28 cellular contexts compared by ENCODE assay signal in the genomic region with DNA sequence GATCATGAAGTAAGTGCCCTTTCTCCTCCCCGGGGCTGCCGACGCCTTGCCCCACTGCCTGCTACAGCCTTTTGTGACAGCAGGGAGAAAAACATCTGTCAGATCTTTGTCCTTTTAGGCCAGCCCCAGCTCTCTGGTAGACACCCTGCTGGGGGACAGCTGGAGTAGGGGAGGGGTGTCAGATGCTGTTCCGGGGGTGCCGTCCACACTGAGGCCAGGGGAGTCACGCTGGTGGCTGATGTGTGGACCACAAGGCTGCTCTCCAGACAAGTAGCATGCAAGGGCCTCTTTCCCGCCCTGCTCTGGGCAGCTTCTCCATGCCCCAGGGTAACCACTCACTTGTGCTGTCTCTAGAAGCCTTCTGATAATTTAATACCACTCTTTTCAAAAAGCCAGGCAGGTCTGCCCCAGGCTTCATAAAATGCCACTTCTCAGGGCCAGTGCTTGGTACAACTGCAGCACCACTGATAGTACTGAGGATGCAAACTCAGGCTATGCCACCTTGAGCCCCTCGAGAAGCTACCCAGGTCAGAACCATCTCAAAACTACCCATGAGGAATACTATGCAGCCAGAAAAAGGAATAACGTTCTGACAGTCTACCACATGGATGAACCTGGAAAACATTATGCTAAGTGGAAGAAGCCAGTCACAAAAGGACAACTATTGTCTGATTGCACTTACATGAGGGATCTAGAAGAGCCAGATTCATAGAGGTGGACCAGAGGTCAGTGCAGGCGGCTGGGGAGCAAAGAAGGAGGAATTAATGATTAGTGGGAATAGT.
A peak's percentile ranks its signal among the peaks of the same experiment; 100 is the strongest.
DNase-seq lines count a peak whose midpoint lies in the region; ATAC-seq, FAIRE-seq and TF ChIP-seq lines count a peak whose summit lies in the region.
"Had no signal": no experiment of that assay in that cellular context is flagged by ENCODE, and none has a peak within 500 bp of the region (broad histone marks: within the 10 kb centered on the region; RNA-seq: fewer than 3 reads in every experiment).

No MANE protein-coding gene starts in this region.

- no peaks in the 10 kb centered on the region for H3K4me1 ChIP-seq in K562 (replicated peaks in 1 of 2; ENCODE audit: control insufficient read depth in 2 of 2, insufficient read depth in 2 of 2, low read length in 2 of 2)
- H3K4me1 ChIP-seq in neuronal stem cell (ENCODE audit: control insufficient read depth in 2 of 2, insufficient read depth in 1 of 2, low read depth in 1 of 2, low read length in 2 of 2) = peaks cover 10 to 27% of the 10 kb centered on the region in 2 donors
- H3K4me1 ChIP-seq in kidney (ENCODE audit: control insufficient read depth in 1 of 2, insufficient read depth in 1 of 2, low read depth in 1 of 2, low read length in 2 of 2) = no peaks in the 10 kb centered on the region

- no peaks in the 10 kb centered on the region for H3K36me3 ChIP-seq in K562 (ENCODE audit: control insufficient read depth, insufficient read depth, low read length)
- H3K36me3 ChIP-seq in neuronal stem cell (replicated peaks in 1 of 2; ENCODE audit: control insufficient read depth in 2 of 2, insufficient read depth in 2 of 2, low read length in 2 of 2) = no peaks in the 10 kb centered on the region
- H3K36me3 ChIP-seq in kidney (ENCODE audit: control insufficient read depth in 1 of 2, insufficient read depth in 2 of 2, low read length in 2 of 2) = no peaks in the 10 kb centered on the region
- H3K36me3 ChIP-seq: BLaER1 treated with 17β-estradiol and CSF1 and Interleukin-3, amounts not matched to agents 10 nM and 100 nM had no signal

- peak overlapping the region; percentile 41 for H2AK5ac ChIP-seq in neuronal stem cell (ENCODE audit: low read depth, low read length)

- no peak for DNase-seq in stimulated activated naive CD8-positive, alpha-beta T cell treated with anti-CD3 and anti-CD28 coated beads, Interleukin-15, Interleukin-2, amounts not matched to agents 100 U/mL and 50 U/mL, for 24 hours
- no peak for DNase-seq in K562 (ENCODE audit: extremely low read depth in 1 of 4, low spot score in 3 of 4)
- DNase-seq in neuronal stem cell (ENCODE audit: low spot score) = no peak
- DNase-seq in kidney = no peak
- DNase-seq in CD1c-positive myeloid dendritic cell (ENCODE audit: extremely low spot score) = no peak
- no peak for DNase-seq in NCI-H146 (lab: John Stamatoyannopoulos, UW)
- DNase-seq: AML-193, DMS153, DND-41, Kasumi-1, NCI-H1092 treated with DMSO at 0.1 percent for 48 hours, NCI-H1436, NCI-H187 treated with DMSO at 0.1 percent for 48 hours, NCI-H2171 treated with DMSO at 0.1 percent for 48 hours, NCI-H345, NCI-H510A treated with DMSO at 0.1 percent for 48 hours, NCI-H774, SIG-M5 had no signal

- no peaks in the 10 kb centered on the region for H3K27me3 Mint-ChIP-seq in stimulated activated naive CD8-positive, alpha-beta T cell treated with anti-CD3 and anti-CD28 coated beads, Interleukin-15, Interleukin-2, amounts not matched to agents 100 ng/mL and 50 ng/mL, for 24 hours
- H3K27me3 Mint-ChIP-seq: CD8-positive, alpha-beta memory T cell had no signal

- no peaks in the 10 kb centered on the region for H4K20me1 ChIP-seq in K562 (replicated peaks; ENCODE audit: control insufficient read depth, insufficient read depth, low read length)
- H4K20me1 ChIP-seq: BLaER1 treated with 17β-estradiol and CSF1 and Interleukin-3, amounts not matched to agents 10 nM and 100 nM had no signal

- peaks cover 3% of the 10 kb centered on the region for H3K4me1 Mint-ChIP-seq in stimulated activated naive CD8-positive, alpha-beta T cell treated with anti-CD3 and anti-CD28 coated beads, Interleukin-15, Interleukin-2, amounts not matched to agents 100 ng/mL and 50 ng/mL, for 24 hours (ENCODE audit: low read depth)

- H3K79me2 ChIP-seq in K562 (ENCODE audit: control insufficient read depth, insufficient read depth, low read length) = no peaks in the 10 kb centered on the region

- H2BK15ac ChIP-seq in neuronal stem cell (ENCODE audit: low read length) = no peak overlapping the region

- in situ Hi-C loops in K562 (cut with MboI) = no loop called here

- no peaks in the 10 kb centered on the region for H3K9me3 Mint-ChIP-seq in stimulated activated naive CD8-positive, alpha-beta T cell treated with anti-CD3 and anti-CD28 coated beads, Interleukin-15, Interleukin-2, amounts not matched to agents 100 ng/mL and 50 ng/mL, for 24 hours

- H4K91ac ChIP-seq in neuronal stem cell (ENCODE audit: low read depth, low read length, poor library complexity) = no peak overlapping the region

- H4K8ac ChIP-seq in neuronal stem cell (ENCODE audit: low read depth, low read length) = no peak overlapping the region

- no peak overlapping the region for H3K4me3 Mint-ChIP-seq in stimulated activated naive CD8-positive, alpha-beta T cell treated with anti-CD3 and anti-CD28 coated beads, Interleukin-15, Interleukin-2, amounts not matched to agents 100 ng/mL and 50 ng/mL, for 24 hours

- TF ChIP-seq RAD21 in K562 (CRISPR knock-in tag; conservative IDR thresholded peaks at IDR 0.05 in 1 of 2, IDR thresholded peaks at IDR 0.05 in 1 of 2) = no peak

- CTCF ChIA-PET in K562 (lab: Yijun Ruan, JAX; ENCODE audit: low intra/inter-chr PET ratio) = no interaction called here

- no TSS peak for BruUV-seq in K562 (replicated peaks; lab: Mats Ljungman, UMichigan)

- H3K9ac ChIP-seq in K562 (ENCODE audit: insufficient read depth in 1 of 2, low read depth in 2 of 2, low read length in 2 of 2) (no peak overlapping the region), neuronal stem cell (ENCODE audit: low read depth, low read length, poor library complexity) (no peak overlapping the region), kidney (ENCODE audit: low read length in 2 of 2) (no peak overlapping the region)
- H3K9ac ChIP-seq: BLaER1 treated with 17β-estradiol and CSF1 and Interleukin-3, amounts not matched to agents 10 nM and 100 nM had no signal

- no peaks in the 10 kb centered on the region for H3K79me1 ChIP-seq in neuronal stem cell (ENCODE audit: low read depth, low read length)

- ATAC-seq in stimulated activated naive CD8-positive, alpha-beta T cell treated with anti-CD3 and anti-CD28 coated beads, Interleukin-15, Interleukin-2, amounts not matched to agents 100 U/mL and 50 U/mL, for 24 hours = no peak
- no peak for ATAC-seq in K562
- ATAC-seq: HepG2 had no signal

- H3K4me2 ChIP-seq in K562 (ENCODE audit: insufficient read depth, low read length) (no peak overlapping the region), neuronal stem cell (ENCODE audit: insufficient read depth, low read length, poor library complexity, severe bottlenecking) (no peak overlapping the region)
- H3K4me2 ChIP-seq: BLaER1 treated with 17β-estradiol and CSF1 and Interleukin-3, amounts not matched to agents 10 nM and 100 nM had no signal

- no peak overlapping the region for H3K4me3 ChIP-seq in K562
- H3K4me3 ChIP-seq in neuronal stem cell (ENCODE audit: low read length in 2 of 2) = no peak overlapping the region
- H3K4me3 ChIP-seq in kidney (ENCODE audit: low read length in 2 of 2) = no peak overlapping the region
- H3K4me3 ChIP-seq: BLaER1 treated with 17β-estradiol and CSF1 and Interleukin-3, amounts not matched to agents 10 nM and 100 nM; SK-N-MC had no signal

- FAIRE-seq in K562 (lab: Jason Lieb, UNC) (no peak), kidney (lab: Jason Lieb, UNC) (no peak)
- FAIRE-seq: A204.1, GM12892, GM19239, H54, HepG2, RCC 7860 had no signal

- peak overlapping the region; percentile 43 for H3K14ac ChIP-seq in neuronal stem cell (ENCODE audit: low read length)

- H3K4ac ChIP-seq in neuronal stem cell (ENCODE audit: low read length) = no peak overlapping the region

- no peaks in the 10 kb centered on the region for H3K36me3 Mint-ChIP-seq in stimulated activated naive CD8-positive, alpha-beta T cell treated with anti-CD3 and anti-CD28 coated beads, Interleukin-15, Interleukin-2, amounts not matched to agents 100 ng/mL and 50 ng/mL, for 24 hours (ENCODE audit: low read depth)
- H3K36me3 Mint-ChIP-seq: CD8-positive, alpha-beta memory T cell had no signal

- intact Hi-C loops in K562 (cut with micrococcal nuclease) (no loop called here), kidney (cut with DNase I) (no loop called here)

- no peak for TF ChIP-seq CTCF in K562 (IDR thresholded peaks at IDR 0.05 in 2 of 3, conservative IDR thresholded peaks at IDR 0.05 in 1 of 3; ENCODE audit: insufficient read depth in 2 of 3, low read depth in 1 of 3, low read length in 3 of 3)
- no peak for TF ChIP-seq CTCF in kidney (IDR thresholded peaks at IDR 0.05; ENCODE audit: borderline replicate concordance, extremely low read depth, insufficient read depth)

- H3K27ac Mint-ChIP-seq in stimulated activated naive CD8-positive, alpha-beta T cell treated with anti-CD3 and anti-CD28 coated beads, Interleukin-15, Interleukin-2, amounts not matched to agents 100 ng/mL and 50 ng/mL, for 24 hours = peak overlapping the region; percentile 18

- no peaks in the 10 kb centered on the region for H3K9me1 ChIP-seq in K562 (ENCODE audit: control insufficient read depth, insufficient read depth, low read length)

- no peak overlapping the region for H2BK5ac ChIP-seq in neuronal stem cell (ENCODE audit: low read length)

- TF ChIP-seq EP300 in K562 (IDR thresholded peaks at IDR 0.05; ENCODE audit: low read length) = no peak

- H3K27me3 ChIP-seq in K562 (ENCODE audit: control insufficient read depth in 2 of 2, insufficient read depth in 2 of 2, low read length in 2 of 2) (peaks cover 3 to 33% of the 10 kb centered on the region in 2 experiments; a peak in 3 of 5 replicates), neuronal stem cell (ENCODE audit: control insufficient read depth in 3 of 3, insufficient read depth in 3 of 3, low read depth in 1 of 3, low read length in 3 of 3) (no peaks in the 10 kb centered on the region)
- H3K27me3 ChIP-seq: BLaER1 treated with 17β-estradiol and CSF1 and Interleukin-3, amounts not matched to agents 10 nM and 100 nM had no signal

- WGBS in K562 (ENCODE audit: insufficient coverage, low coverage, missing lambda C conversion rate) = 2% methylated on average over 7 of the region's 10 CpGs
- no CpG with 5 or more reads among the region's 10 CpGs for WGBS in neuronal stem cell (ENCODE audit: extremely low coverage in 2 of 2, insufficient read length in 2 of 2, insufficient replicate concordance in 1 of 2), 2 donors

- H3K23ac ChIP-seq in neuronal stem cell (ENCODE audit: low read depth, low read length, poor library complexity) = no peak overlapping the region

- no peak overlapping the region for H2BK120ac ChIP-seq in neuronal stem cell (ENCODE audit: low read depth, low read length)

- TF ChIP-seq POLR2A in K562 (conservative IDR thresholded peaks at IDR 0.05) = no peak

- no peak overlapping the region for H2BK12ac ChIP-seq in neuronal stem cell (ENCODE audit: low read length)

- H3K18ac ChIP-seq in neuronal stem cell (ENCODE audit: low read length) = peak overlapping the region; percentile 29

- H2AFZ ChIP-seq in K562 (ENCODE audit: low read depth, low read length) (no peak overlapping the region), neuronal stem cell (ENCODE audit: low read length) (peak overlapping the region; percentile 41)

- POLR2A ChIA-PET in K562 (lab: Yijun Ruan, JAX) = no interaction called here

- H3K9me3 ChIP-seq in K562 (replicated peaks; ENCODE audit: control insufficient read depth, insufficient read depth, low read depth, low read length) (no peaks in the 10 kb centered on the region), neuronal stem cell (replicated peaks in 1 of 2; ENCODE audit: control insufficient read depth in 2 of 2, insufficient read depth in 1 of 2, low read depth in 1 of 2, low read length in 2 of 2) (no peaks in the 10 kb centered on the region), kidney (ENCODE audit: control insufficient read depth in 1 of 2, low read length in 2 of 2) (peaks cover 0 to 6% of the 10 kb centered on the region in 2 donors)

- H3K27ac ChIP-seq in K562 (ENCODE audit: extremely low read depth, low read depth, low read length) = no peak overlapping the region
- H3K27ac ChIP-seq in neuronal stem cell (replicated peaks; ENCODE audit: low read length) = no peak overlapping the region
- no peak overlapping the region for H3K27ac ChIP-seq in kidney (ENCODE audit: low read depth in 2 of 2, low read length in 2 of 2)
- H3K27ac ChIP-seq: BLaER1 treated with 17β-estradiol and CSF1 and Interleukin-3, amounts not matched to agents 10 nM and 100 nM; SK-N-MC had no signal
